ENCODE assay signal across 7 cellular contexts in the genomic region with DNA sequence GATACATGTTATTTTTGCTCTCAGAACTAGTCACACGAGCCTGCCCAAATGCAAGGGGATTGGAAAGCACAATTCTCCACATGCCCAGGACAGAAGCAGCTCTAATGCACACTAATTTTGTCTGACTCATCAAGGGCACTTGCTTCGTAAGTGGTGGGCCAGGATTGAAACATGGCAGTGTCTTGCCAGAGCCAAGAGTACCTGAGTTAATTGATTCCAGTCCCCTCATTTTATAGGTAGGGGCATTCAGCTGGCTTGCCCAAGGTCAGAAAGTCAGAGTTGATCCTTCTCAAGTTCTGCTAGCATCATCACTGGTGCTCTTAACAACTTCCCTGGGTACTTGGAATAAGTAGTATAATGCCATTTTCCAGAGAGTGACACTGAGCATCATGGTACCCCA.
"Had no signal": no experiment of that assay in that cellular context is flagged by ENCODE, and none has a peak within 500 bp of the region (broad histone marks: within the 10 kb centered on the region; RNA-seq: fewer than 3 reads in every experiment).

No MANE protein-coding gene starts in this region.

- H3K4me3 Mint-ChIP-seq: GM23338, H9 had no signal

- H3K4me1 Mint-ChIP-seq: GM23338, H9 had no signal

- DNase-seq: H9, HCEC 1CT, KG1 had no signal

- H3K27ac ChIP-seq: HL-60 had no signal

- H3K4me3 ChIP-seq: GM23338, K562 had no signal

- ATAC-seq: GM23338, HepG2, K562 had no signal

- H3K27ac Mint-ChIP-seq: GM23338, H9 had no signal
